ENCODE assay signal across 1 cellular context in genomic region chr1:45545019-45545493, GRCh38.
A peak's percentile ranks its signal among the peaks of the same experiment; 100 is the strongest.
TF ChIP-seq lines count a peak whose summit lies in the region.

No MANE protein-coding gene starts in this region.

TF ChIP-seq in endothelial cell of umbilical vein, 7 proteins besides CTCF, POLR2A, EP300 and RAD21:
- TF ChIP-seq FOS (IDR thresholded peaks at IDR 0.05; ENCODE audit: borderline replicate concordance, insufficient read depth, low read length) (peak; percentile 11), MYC (IDR thresholded peaks at IDR 0.05; ENCODE audit: low read depth, low read length) (no peak), POLR2AphosphoS5 (IDR thresholded peaks at IDR 0.05; ENCODE audit: insufficient read depth, low read depth, low read length) (no peak)
